Comparison of ENCODE assay signal across 20 cellular contexts in the genomic region with DNA sequence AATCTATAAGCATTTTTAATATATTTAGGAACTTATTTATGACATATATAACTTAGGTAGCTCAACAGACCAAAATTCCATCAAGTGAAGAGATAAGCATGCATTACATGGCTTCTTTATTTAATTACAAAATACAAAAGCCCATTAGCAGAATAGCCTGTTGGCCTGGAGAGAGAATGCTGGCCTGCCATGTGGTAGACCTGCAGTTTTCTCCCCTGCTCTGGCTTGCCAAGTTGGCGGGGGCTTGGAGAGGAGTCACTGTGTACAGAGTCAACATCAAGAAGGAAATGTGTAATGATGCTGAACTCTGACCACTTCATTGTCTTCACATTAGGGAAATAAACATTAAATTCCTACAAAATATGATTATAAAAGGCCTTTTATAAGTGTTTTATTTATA.
DNase-seq lines count a peak whose midpoint lies in the region; ATAC-seq, FAIRE-seq and TF ChIP-seq lines count a peak whose summit lies in the region.
"Had no signal": no experiment of that assay in that cellular context is flagged by ENCODE, and none has a peak within 500 bp of the region (broad histone marks: within the 10 kb centered on the region; RNA-seq: fewer than 3 reads in every experiment).

No MANE protein-coding gene starts in this region.

- peak; percentile 33 for DNase-seq in DMS53 treated with DMSO at 0.1 percent for 48 hours (lab: John Stamatoyannopoulos, UW; ENCODE audit: unreplicated experiment)
- peak; percentile 7 for DNase-seq in NCI-H2029 treated with DMSO at 0.1 percent for 48 hours (lab: John Stamatoyannopoulos, UW)
- DNase-seq in brain microvascular endothelial cell: peak; percentile 20
- DNase-seq in left lobe of liver (ENCODE audit: low spot score): no peak
- no peak for DNase-seq in RCC 7860 (ENCODE audit: low spot score)
- no peak for DNase-seq in activated T-cell treated with anti-CD3 and anti-CD28 coated beads, Interleukin-2, amount 50 U/mL, for 24 hours
- DNase-seq in WTC11 (ENCODE audit: low spot score): no peak
- DNase-seq: activated CD4-positive, alpha-beta T cell treated with anti-CD3 and anti-CD28 coated beads for 1 hour; activated CD8-positive, alpha-beta memory T cell treated with anti-CD3 and anti-CD28 coated beads, Interleukin-2, amount 10 ng/mL, durations not matched to agents 7 days and 5 days; activated effector memory CD4-positive, alpha-beta T cell treated with Interleukin-2 at 50 U/mL for 16 hours; DMS79; NCI-H2227 treated with DMSO at 0.1 percent for 48 hours; ovary; stimulated activated CD4-positive, alpha-beta T cell treated with anti-CD3 and anti-CD28 coated beads, Interleukin-4, amount 100 ng/mL, for 4 hours; T-helper 9 cell had no signal

- in situ Hi-C loops in brain microvascular endothelial cell (cut with HindIII; ENCODE audit: low pct_ligation_motif_present, low sequenced_read_pairs): no loop called here

- no peak overlapping the region for H3K4me3 ChIP-seq in brain microvascular endothelial cell (ENCODE audit: low read depth, low read length)
- H3K4me3 ChIP-seq: lung, ovary, SJSA1, suprapubic skin had no signal

- H3K27me3 ChIP-seq in brain microvascular endothelial cell (replicated peaks): no peaks in the 10 kb centered on the region
- H3K27me3 ChIP-seq: ovary, SJSA1, suprapubic skin had no signal

- H3K27me3 Mint-ChIP-seq in activated T-cell treated with anti-CD3 and anti-CD28 coated beads, Interleukin-2, amount 50 U/mL, for 24 hours: no peaks in the 10 kb centered on the region
- no peaks in the 10 kb centered on the region for H3K27me3 Mint-ChIP-seq in WTC11 (ENCODE audit: low read depth)
- H3K27me3 Mint-ChIP-seq: activated CD8-positive, alpha-beta memory T cell treated with anti-CD3 and anti-CD28 coated beads, Interleukin-2, amount 10 ng/mL, durations not matched to agents 7 days and 5 days had no signal

- H3K36me3 ChIP-seq in brain microvascular endothelial cell (replicated peaks): no peaks in the 10 kb centered on the region
- H3K36me3 ChIP-seq: ovary, SJSA1, suprapubic skin had no signal

- H3K4me1 Mint-ChIP-seq in activated T-cell treated with anti-CD3 and anti-CD28 coated beads, Interleukin-2, amount 50 U/mL, for 24 hours (ENCODE audit: low read depth): no peaks in the 10 kb centered on the region
- peaks cover 7% of the 10 kb centered on the region for H3K4me1 Mint-ChIP-seq in WTC11
- H3K4me1 Mint-ChIP-seq: activated CD8-positive, alpha-beta memory T cell treated with anti-CD3 and anti-CD28 coated beads, Interleukin-2, amount 10 ng/mL, durations not matched to agents 7 days and 5 days had no signal

- H3K4me3 Mint-ChIP-seq in activated T-cell treated with anti-CD3 and anti-CD28 coated beads, Interleukin-2, amount 50 U/mL, for 24 hours: no peak overlapping the region
- H3K4me3 Mint-ChIP-seq in WTC11: no peak overlapping the region
- H3K4me3 Mint-ChIP-seq: activated CD8-positive, alpha-beta memory T cell treated with anti-CD3 and anti-CD28 coated beads, Interleukin-2, amount 10 ng/mL, durations not matched to agents 7 days and 5 days had no signal

- FAIRE-seq in RCC 7860 (lab: Jason Lieb, UNC): no peak
- FAIRE-seq: endometrium, H54 had no signal

- H3K27ac Mint-ChIP-seq in activated T-cell treated with anti-CD3 and anti-CD28 coated beads, Interleukin-2, amount 50 U/mL, for 24 hours: no peak overlapping the region
- H3K27ac Mint-ChIP-seq in WTC11: no peak overlapping the region
- H3K27ac Mint-ChIP-seq: activated CD8-positive, alpha-beta memory T cell treated with anti-CD3 and anti-CD28 coated beads, Interleukin-2, amount 10 ng/mL, durations not matched to agents 7 days and 5 days had no signal

- H3K9me3 Mint-ChIP-seq in activated T-cell treated with anti-CD3 and anti-CD28 coated beads, Interleukin-2, amount 50 U/mL, for 24 hours: peaks cover 5% of the 10 kb centered on the region
- no peaks in the 10 kb centered on the region for H3K9me3 Mint-ChIP-seq in WTC11

- TF ChIP-seq CTCF in brain microvascular endothelial cell (IDR thresholded peaks at IDR 0.05; ENCODE audit: low read depth, low read length, missing control alignments) (no peak), WTC11 (IDR thresholded peaks at IDR 0.05) (no peak)

- H3K36me3 Mint-ChIP-seq in activated T-cell treated with anti-CD3 and anti-CD28 coated beads, Interleukin-2, amount 50 U/mL, for 24 hours (ENCODE audit: low read depth): no peaks in the 10 kb centered on the region
- H3K36me3 Mint-ChIP-seq in WTC11: no peaks in the 10 kb centered on the region
- H3K36me3 Mint-ChIP-seq: activated CD8-positive, alpha-beta memory T cell treated with anti-CD3 and anti-CD28 coated beads, Interleukin-2, amount 10 ng/mL, durations not matched to agents 7 days and 5 days had no signal

- POLR2A ChIA-PET in WTC11 (lab: Charles Lee): no interaction called here

- H3K27ac ChIP-seq in brain microvascular endothelial cell: no peak overlapping the region
- H3K27ac ChIP-seq: ovary, SJSA1, suprapubic skin had no signal

- CTCF ChIA-PET in WTC11 (lab: Charles Lee): no interaction called here

- peak; percentile 70 for ATAC-seq in left lobe of liver
- ATAC-seq in WTC11: no peak
- ATAC-seq: activated CD8-positive, alpha-beta memory T cell treated with anti-CD3 and anti-CD28 coated beads, Interleukin-2, amount 10 ng/mL, durations not matched to agents 7 days and 5 days had no signal

TF ChIP-seq in WTC11, 78 proteins besides CTCF, POLR2A, EP300 and RAD21 (continues in another document):
- TF ChIP-seq NR2C2 (CRISPR knock-in tag; IDR thresholded peaks at IDR 0.05) (no peak), GABPB1 (CRISPR knock-in tag; IDR thresholded peaks at IDR 0.05) (no peak), JAZF1 (CRISPR knock-in tag; IDR thresholded peaks at IDR 0.05) (no peak), TEAD4 (CRISPR knock-in tag; IDR thresholded peaks at IDR 0.05) (no peak), SMAD3 (CRISPR knock-in tag; IDR thresholded peaks at IDR 0.05; ENCODE audit: borderline replicate concordance) (no peak), ZNF219 (CRISPR knock-in tag; IDR thresholded peaks at IDR 0.05; ENCODE audit: borderline replicate concordance) (no peak), ZNF423 (CRISPR knock-in tag; IDR thresholded peaks at IDR 0.05) (no peak), ZNF416 (CRISPR knock-in tag; IDR thresholded peaks at IDR 0.05) (no peak), KAT7 (CRISPR knock-in tag; IDR thresholded peaks at IDR 0.05; ENCODE audit: borderline replicate concordance) (no peak), ZBTB21 (CRISPR knock-in tag; IDR thresholded peaks at IDR 0.05; ENCODE audit: borderline replicate concordance) (no peak), NFE2L1 (CRISPR knock-in tag; IDR thresholded peaks at IDR 0.05) (no peak), SP1 (CRISPR knock-in tag; conservative IDR thresholded peaks at IDR 0.05) (no peak)
- TF ChIP-seq, protein P1, sequence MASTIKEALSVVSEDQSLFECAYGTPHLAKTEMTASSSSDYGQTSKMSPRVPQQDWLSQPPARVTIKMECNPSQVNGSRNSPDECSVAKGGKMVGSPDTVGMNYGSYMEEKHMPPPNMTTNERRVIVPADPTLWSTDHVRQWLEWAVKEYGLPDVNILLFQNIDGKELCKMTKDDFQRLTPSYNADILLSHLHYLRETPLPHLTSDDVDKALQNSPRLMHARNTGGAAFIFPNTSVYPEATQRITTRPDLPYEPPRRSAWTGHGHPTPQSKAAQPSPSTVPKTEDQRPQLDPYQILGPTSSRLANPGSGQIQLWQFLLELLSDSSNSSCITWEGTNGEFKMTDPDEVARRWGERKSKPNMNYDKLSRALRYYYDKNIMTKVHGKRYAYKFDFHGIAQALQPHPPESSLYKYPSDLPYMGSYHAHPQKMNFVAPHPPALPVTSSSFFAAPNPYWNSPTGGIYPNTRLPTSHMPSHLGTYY (CRISPR knock-in tag; IDR thresholded peaks at IDR 0.05): no peak
- TF ChIP-seq, protein P2, sequence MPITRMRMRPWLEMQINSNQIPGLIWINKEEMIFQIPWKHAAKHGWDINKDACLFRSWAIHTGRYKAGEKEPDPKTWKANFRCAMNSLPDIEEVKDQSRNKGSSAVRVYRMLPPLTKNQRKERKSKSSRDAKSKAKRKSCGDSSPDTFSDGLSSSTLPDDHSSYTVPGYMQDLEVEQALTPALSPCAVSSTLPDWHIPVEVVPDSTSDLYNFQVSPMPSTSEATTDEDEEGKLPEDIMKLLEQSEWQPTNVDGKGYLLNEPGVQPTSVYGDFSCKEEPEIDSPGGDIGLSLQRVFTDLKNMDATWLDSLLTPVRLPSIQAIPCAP (CRISPR knock-in tag; IDR thresholded peaks at IDR 0.05): no peak
- TF ChIP-seq, protein P3, sequence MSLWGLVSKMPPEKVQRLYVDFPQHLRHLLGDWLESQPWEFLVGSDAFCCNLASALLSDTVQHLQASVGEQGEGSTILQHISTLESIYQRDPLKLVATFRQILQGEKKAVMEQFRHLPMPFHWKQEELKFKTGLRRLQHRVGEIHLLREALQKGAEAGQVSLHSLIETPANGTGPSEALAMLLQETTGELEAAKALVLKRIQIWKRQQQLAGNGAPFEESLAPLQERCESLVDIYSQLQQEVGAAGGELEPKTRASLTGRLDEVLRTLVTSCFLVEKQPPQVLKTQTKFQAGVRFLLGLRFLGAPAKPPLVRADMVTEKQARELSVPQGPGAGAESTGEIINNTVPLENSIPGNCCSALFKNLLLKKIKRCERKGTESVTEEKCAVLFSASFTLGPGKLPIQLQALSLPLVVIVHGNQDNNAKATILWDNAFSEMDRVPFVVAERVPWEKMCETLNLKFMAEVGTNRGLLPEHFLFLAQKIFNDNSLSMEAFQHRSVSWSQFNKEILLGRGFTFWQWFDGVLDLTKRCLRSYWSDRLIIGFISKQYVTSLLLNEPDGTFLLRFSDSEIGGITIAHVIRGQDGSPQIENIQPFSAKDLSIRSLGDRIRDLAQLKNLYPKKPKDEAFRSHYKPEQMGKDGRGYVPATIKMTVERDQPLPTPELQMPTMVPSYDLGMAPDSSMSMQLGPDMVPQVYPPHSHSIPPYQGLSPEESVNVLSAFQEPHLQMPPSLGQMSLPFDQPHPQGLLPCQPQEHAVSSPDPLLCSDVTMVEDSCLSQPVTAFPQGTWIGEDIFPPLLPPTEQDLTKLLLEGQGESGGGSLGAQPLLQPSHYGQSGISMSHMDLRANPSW (CRISPR knock-in tag; conservative IDR thresholded peaks at IDR 0.05; ENCODE audit: low read depth): no peak

Comparison
In these comparisons a context has a peak if more than half of its experiments do, and no peak if none do; other contexts are left out.
1. DNase-seq: peak in DMS53 treated with DMSO at 0.1 percent for 48 hours (single experiment), NCI-H2029 treated with DMSO at 0.1 percent for 48 hours (single experiment) and brain microvascular endothelial cell (single experiment); none in left lobe of liver (single experiment), RCC 7860 (single experiment), activated T-cell treated with anti-CD3 and anti-CD28 coated beads, Interleukin-2, amount 50 U/mL, for 24 hours (single experiment) and WTC11 (single experiment).